In the genomic region with DNA sequence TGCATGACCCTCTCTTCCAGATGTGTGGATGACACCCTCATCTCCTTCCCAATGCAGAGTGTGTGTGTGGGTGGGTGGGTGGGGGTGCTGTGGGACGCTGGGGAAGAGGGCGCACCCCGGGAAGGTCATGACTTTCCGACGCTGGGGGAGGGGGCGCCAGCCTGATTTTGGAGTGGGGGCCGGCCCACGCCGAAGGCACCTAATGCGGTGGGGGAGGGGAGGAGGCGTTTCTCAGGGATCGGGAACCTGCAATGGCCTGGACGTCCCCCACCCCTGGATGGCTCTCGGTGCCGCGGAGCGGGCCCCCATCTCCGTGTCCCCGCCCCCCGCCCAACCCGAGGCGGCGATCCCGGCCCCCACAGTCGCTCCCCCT, we compare ENCODE assay signal across 1 cellular context.
TF ChIP-seq lines count a peak whose summit lies in the region.

No MANE protein-coding gene starts in this region.

TF ChIP-seq in HepG2, 621 proteins besides CTCF, POLR2A, EP300 and RAD21:
- TF ChIP-seq KLF11 (CRISPR knock-in tag; IDR thresholded peaks at IDR 0.05), result no peak
- no peak for TF ChIP-seq ASH2L (IDR thresholded peaks at IDR 0.05; ENCODE audit: insufficient read length, low read depth, low read length)
- TF ChIP-seq, protein P1, sequence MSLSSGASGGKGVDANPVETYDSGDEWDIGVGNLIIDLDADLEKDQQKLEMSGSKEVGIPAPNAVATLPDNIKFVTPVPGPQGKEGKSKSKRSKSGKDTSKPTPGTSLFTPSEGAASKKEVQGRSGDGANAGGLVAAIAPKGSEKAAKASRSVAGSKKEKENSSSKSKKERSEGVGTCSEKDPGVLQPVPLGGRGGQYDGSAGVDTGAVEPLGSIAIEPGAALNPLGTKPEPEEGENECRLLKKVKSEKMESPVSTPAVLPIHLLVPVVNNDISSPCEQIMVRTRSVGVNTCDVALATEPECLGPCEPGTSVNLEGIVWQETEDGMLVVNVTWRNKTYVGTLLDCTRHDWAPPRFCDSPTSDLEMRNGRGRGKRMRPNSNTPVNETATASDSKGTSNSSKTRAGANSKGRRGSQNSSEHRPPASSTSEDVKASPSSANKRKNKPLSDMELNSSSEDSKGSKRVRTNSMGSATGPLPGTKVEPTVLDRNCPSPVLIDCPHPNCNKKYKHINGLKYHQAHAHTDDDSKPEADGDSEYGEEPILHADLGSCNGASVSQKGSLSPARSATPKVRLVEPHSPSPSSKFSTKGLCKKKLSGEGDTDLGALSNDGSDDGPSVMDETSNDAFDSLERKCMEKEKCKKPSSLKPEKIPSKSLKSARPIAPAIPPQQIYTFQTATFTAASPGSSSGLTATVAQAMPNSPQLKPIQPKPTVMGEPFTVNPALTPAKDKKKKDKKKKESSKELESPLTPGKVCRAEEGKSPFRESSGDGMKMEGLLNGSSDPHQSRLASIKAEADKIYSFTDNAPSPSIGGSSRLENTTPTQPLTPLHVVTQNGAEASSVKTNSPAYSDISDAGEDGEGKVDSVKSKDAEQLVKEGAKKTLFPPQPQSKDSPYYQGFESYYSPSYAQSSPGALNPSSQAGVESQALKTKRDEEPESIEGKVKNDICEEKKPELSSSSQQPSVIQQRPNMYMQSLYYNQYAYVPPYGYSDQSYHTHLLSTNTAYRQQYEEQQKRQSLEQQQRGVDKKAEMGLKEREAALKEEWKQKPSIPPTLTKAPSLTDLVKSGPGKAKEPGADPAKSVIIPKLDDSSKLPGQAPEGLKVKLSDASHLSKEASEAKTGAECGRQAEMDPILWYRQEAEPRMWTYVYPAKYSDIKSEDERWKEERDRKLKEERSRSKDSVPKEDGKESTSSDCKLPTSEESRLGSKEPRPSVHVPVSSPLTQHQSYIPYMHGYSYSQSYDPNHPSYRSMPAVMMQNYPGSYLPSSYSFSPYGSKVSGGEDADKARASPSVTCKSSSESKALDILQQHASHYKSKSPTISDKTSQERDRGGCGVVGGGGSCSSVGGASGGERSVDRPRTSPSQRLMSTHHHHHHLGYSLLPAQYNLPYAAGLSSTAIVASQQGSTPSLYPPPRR (CRISPR knock-in tag; IDR thresholded peaks at IDR 0.05; ENCODE audit: borderline replicate concordance), result no peak
- TF ChIP-seq ZNF558 (CRISPR knock-in tag; IDR thresholded peaks at IDR 0.05; ENCODE audit: borderline replicate concordance), result no peak
- no peak for TF ChIP-seq BRCA1 (CRISPR knock-in tag; IDR thresholded peaks at IDR 0.05)
- TF ChIP-seq CREM (IDR thresholded peaks at IDR 0.05), result no peak
- no peak for TF ChIP-seq CREM (CRISPR knock-in tag; IDR thresholded peaks at IDR 0.05)
- TF ChIP-seq SRY (CRISPR knock-in tag; IDR thresholded peaks at IDR 0.05), result no peak
- no peak for TF ChIP-seq SAFB2 (CRISPR knock-in tag; IDR thresholded peaks at IDR 0.05; ENCODE audit: borderline replicate concordance, low read depth)
- no peak for TF ChIP-seq ZNF430 (CRISPR knock-in tag; IDR thresholded peaks at IDR 0.05)
- TF ChIP-seq POLR2G (IDR thresholded peaks at IDR 0.05; ENCODE audit: low read depth, low read length), result no peak
- TF ChIP-seq, protein P2, sequence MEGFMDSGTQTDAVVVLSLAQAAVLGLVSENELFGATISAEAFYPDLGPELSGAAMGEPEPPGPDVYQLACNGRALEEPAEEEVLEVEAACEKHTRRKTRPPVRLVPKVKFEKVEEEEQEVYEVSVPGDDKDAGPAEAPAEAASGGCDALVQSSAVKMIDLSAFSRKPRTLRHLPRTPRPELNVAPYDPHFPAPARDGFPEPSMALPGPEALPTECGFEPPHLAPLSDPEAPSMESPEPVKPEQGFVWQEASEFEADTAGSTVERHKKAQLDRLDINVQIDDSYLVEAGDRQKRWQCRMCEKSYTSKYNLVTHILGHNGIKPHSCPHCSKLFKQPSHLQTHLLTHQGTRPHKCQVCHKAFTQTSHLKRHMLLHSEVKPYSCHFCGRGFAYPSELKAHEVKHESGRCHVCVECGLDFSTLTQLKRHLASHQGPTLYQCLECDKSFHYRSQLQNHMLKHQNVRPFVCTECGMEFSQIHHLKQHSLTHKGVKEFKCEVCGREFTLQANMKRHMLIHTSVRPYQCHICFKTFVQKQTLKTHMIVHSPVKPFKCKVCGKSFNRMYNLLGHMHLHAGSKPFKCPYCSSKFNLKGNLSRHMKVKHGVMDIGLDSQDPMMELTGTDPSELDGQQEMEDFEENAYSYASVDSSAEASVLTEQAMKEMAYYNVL (CRISPR knock-in tag; IDR thresholded peaks at IDR 0.05; ENCODE audit: borderline replicate concordance), result no peak
- no peak for TF ChIP-seq ZNF225 (CRISPR knock-in tag; IDR thresholded peaks at IDR 0.05)
- TF ChIP-seq KDM5A (IDR thresholded peaks at IDR 0.05; ENCODE audit: borderline replicate concordance, low read length), result no peak
- TF ChIP-seq ZKSCAN1 (IDR thresholded peaks at IDR 0.05; ENCODE audit: low read length), result no peak
- no peak for TF ChIP-seq ZNF256 (CRISPR knock-in tag; conservative IDR thresholded peaks at IDR 0.05)
- TF ChIP-seq, protein P3, sequence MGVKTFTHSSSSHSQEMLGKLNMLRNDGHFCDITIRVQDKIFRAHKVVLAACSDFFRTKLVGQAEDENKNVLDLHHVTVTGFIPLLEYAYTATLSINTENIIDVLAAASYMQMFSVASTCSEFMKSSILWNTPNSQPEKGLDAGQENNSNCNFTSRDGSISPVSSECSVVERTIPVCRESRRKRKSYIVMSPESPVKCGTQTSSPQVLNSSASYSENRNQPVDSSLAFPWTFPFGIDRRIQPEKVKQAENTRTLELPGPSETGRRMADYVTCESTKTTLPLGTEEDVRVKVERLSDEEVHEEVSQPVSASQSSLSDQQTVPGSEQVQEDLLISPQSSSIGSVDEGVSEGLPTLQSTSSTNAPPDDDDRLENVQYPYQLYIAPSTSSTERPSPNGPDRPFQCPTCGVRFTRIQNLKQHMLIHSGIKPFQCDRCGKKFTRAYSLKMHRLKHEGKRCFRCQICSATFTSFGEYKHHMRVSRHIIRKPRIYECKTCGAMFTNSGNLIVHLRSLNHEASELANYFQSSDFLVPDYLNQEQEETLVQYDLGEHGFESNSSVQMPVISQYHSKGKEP (CRISPR knock-in tag; IDR thresholded peaks at IDR 0.05), result no peak
